Comparison of ENCODE assay signal across 8 cellular contexts in genomic region chr12:123365141-123365917, GRCh38. TPM values are rescaled to one million over a fixed set of nuclear protein-coding genes. Genes with fewer than 3 reads are reported as not detected.
A peak's percentile ranks its signal among the peaks of the same experiment; 100 is the strongest.
DNase-seq lines count a peak whose midpoint lies in the region; ATAC-seq and TF ChIP-seq lines count a peak whose summit lies in the region.

No MANE protein-coding gene starts in this region.

- H3F3A ChIP-seq in SK-N-SH (replicated peaks; ENCODE audit: insufficient read depth) = peaks cover 22% of the 10 kb centered on the region

- no peak for TF ChIP-seq EP300 in SK-N-SH (IDR thresholded peaks at IDR 0.05; ENCODE audit: borderline replicate concordance in 1 of 2, low read depth in 1 of 2, low read length in 1 of 2)

- peak; percentile 67 for TF ChIP-seq RAD21 in SK-N-SH (IDR thresholded peaks at IDR 0.05; ENCODE audit: low read length)

- 2% methylated on average over 32 of the region's 50 CpGs for WGBS in SK-N-SH (ENCODE audit: low lambda C conversion rate)
- WGBS in thyroid gland, 2 donors = 0 to 1% methylated on average over 19 to 21 of the region's 50 CpGs

- peak overlapping the region; percentile 98 for H3K27ac Mint-ChIP-seq in activated naive CD8-positive, alpha-beta T cell
- H3K27ac Mint-ChIP-seq in osteocyte (ENCODE audit: unreplicated experiment) = peak overlapping the region; percentile 96

- TF ChIP-seq POLR2A in GM10847 (IDR thresholded peaks at IDR 0.05; ENCODE audit: extremely low read depth, insufficient read length) (peak; percentile 49), thyroid gland (IDR thresholded peaks at IDR 0.05) (peak in 1 of 2 donors; percentile 85)

- POLR2A ChIA-PET in SK-N-SH (lab: Yijun Ruan, JAX) = interaction anchor here (0.5 to 2.6 kb wide), 10 partner anchors 19 to 1786 kb away, joined by 3 to 22 read pairs (median 4); partner anchors contain the start of genes DDX55, KMT5A, MPHOSPH9 and MTRFR

- peak overlapping the region; percentile 84 for H3K9ac ChIP-seq in SK-N-SH

- H3K9me3 ChIP-seq in SK-N-SH (no peaks in the 10 kb centered on the region), thyroid gland (no peaks in the 10 kb centered on the region)

- DNase-seq in NCI-H1048 (lab: John Stamatoyannopoulos, UW) = peak; percentile 96
- peak; percentile 97 for DNase-seq in SK-N-SH
- peak; percentile 92 to 99 (median 98) for DNase-seq in head of caudate nucleus
- DNase-seq in osteocyte (ENCODE audit: extremely low spot score, unreplicated experiment) = peak; percentile 99
- peak; percentile 99 for DNase-seq in thyroid gland

- H3K4me2 ChIP-seq in SK-N-SH = peak overlapping the region; percentile 89

- no peaks in the 10 kb centered on the region for H3K9me2 ChIP-seq in SK-N-SH

- intact Hi-C loops in head of caudate nucleus (cut with DNase I) = loop anchor here (2.0 kb wide), 1 partner anchor 23 kb away; no protein-coding TSS in a partner anchor
- intact Hi-C loops in thyroid gland (cut with DNase I) = no loop called here

- no peaks in the 10 kb centered on the region for H3K27me3 Mint-ChIP-seq in activated naive CD8-positive, alpha-beta T cell
- H3K27me3 Mint-ChIP-seq in osteocyte (ENCODE audit: unreplicated experiment) = no peaks in the 10 kb centered on the region

- H3K4me3 Mint-ChIP-seq in activated naive CD8-positive, alpha-beta T cell = peak overlapping the region; percentile 92
- H3K4me3 Mint-ChIP-seq in osteocyte (ENCODE audit: unreplicated experiment) = peak overlapping the region; percentile 84

- peak; percentile 66 for ATAC-seq in HG02588 (IDR thresholded peaks at IDR 0.05; ENCODE audit: unreplicated experiment)

- TF ChIP-seq CTCF in SK-N-SH (IDR thresholded peaks at IDR 0.05) = peak; percentile 84
- TF ChIP-seq CTCF in osteocyte (IDR thresholded peaks at IDR 0.05) = peak; percentile 81
- TF ChIP-seq CTCF in thyroid gland (IDR thresholded peaks at IDR 0.05) = peak; percentile 42 to 77 (median 68)

- no peaks in the 10 kb centered on the region; a peak in 2 of 4 replicates for H3K4me1 ChIP-seq in SK-N-SH (ENCODE audit: control insufficient read depth in 1 of 2, insufficient read depth in 2 of 2, low read depth in 1 of 2, low read length in 1 of 2)
- H3K4me1 ChIP-seq in thyroid gland = peaks cover 15 to 20% of the 10 kb centered on the region in 2 donors

- H3K79me2 ChIP-seq in SK-N-SH (ENCODE audit: insufficient read depth) = peaks cover 43% of the 10 kb centered on the region

- H3K9me3 Mint-ChIP-seq in activated naive CD8-positive, alpha-beta T cell (ENCODE audit: low read depth) = no peaks in the 10 kb centered on the region
- H3K9me3 Mint-ChIP-seq in osteocyte (ENCODE audit: unreplicated experiment) = no peaks in the 10 kb centered on the region

- CTCF ChIA-PET in SK-N-SH (lab: Yijun Ruan, JAX) = interaction anchor here (0.6 to 2.4 kb wide), 26 partner anchors 9 to 258 kb away, joined by 3 to 13 read pairs (median 4); partner anchors contain the start of genes KMT5A, RILPL1 and TMED2

- H2AFZ ChIP-seq in SK-N-SH (ENCODE audit: low read depth) = peak overlapping the region; percentile 84

- H4K20me1 ChIP-seq in SK-N-SH (ENCODE audit: insufficient read depth) = peaks cover 39% of the 10 kb centered on the region

- H3K27me3 ChIP-seq in SK-N-SH (ENCODE audit: insufficient read depth) (no peaks in the 10 kb centered on the region), thyroid gland (no peaks in the 10 kb centered on the region)

- peak overlapping the region; percentile 94 to 98 for H3K27ac ChIP-seq in SK-N-SH (ENCODE audit: low read depth in 2 of 2, low read length in 1 of 2)
- H3K27ac ChIP-seq in thyroid gland = peak overlapping the region; percentile 88 to 96 (median 91)

- peak overlapping the region; percentile 73 to 83 for H3K4me3 ChIP-seq in SK-N-SH (ENCODE audit: low read depth in 2 of 2, low read length in 1 of 2)
- H3K4me3 ChIP-seq in thyroid gland (replicated peaks in 1 of 3) = peak overlapping the region; percentile 35 to 92 (median 76)

- peaks cover 0 to 7% of the 10 kb centered on the region in 2 experiments for H3K36me3 ChIP-seq in SK-N-SH (replicated peaks in 1 of 2; ENCODE audit: control insufficient read depth in 1 of 2, insufficient read depth in 2 of 2, low read length in 1 of 2)
- no peaks in the 10 kb centered on the region for H3K36me3 ChIP-seq in thyroid gland

- H3K4me1 Mint-ChIP-seq in activated naive CD8-positive, alpha-beta T cell (ENCODE audit: low read depth) = peaks cover 23% of the 10 kb centered on the region
- peaks cover 18% of the 10 kb centered on the region for H3K4me1 Mint-ChIP-seq in osteocyte (ENCODE audit: unreplicated experiment)

- no peaks in the 10 kb centered on the region for H3K36me3 Mint-ChIP-seq in activated naive CD8-positive, alpha-beta T cell
- H3K36me3 Mint-ChIP-seq in osteocyte (ENCODE audit: unreplicated experiment) = no peaks in the 10 kb centered on the region

TF ChIP-seq in SK-N-SH, 30 proteins besides CTCF, POLR2A, EP300 and RAD21 (continues in another document):
- no peak for TF ChIP-seq TEAD4 (IDR thresholded peaks at IDR 0.05; ENCODE audit: borderline replicate concordance, insufficient read depth)
- TF ChIP-seq NRF1 (IDR thresholded peaks at IDR 0.05; ENCODE audit: low read depth, low read length) = peak; percentile 97
- TF ChIP-seq TAF1 (IDR thresholded peaks at IDR 0.05; ENCODE audit: borderline replicate concordance, low read depth, low read length) = peak; percentile 60
- TF ChIP-seq YY1 (IDR thresholded peaks at IDR 0.05; ENCODE audit: low read depth) = 0 out of 2 replicates have a peak, but pooled peaks have one; percentile 46
- peak; percentile 42 for TF ChIP-seq SMC3 (IDR thresholded peaks at IDR 0.05; ENCODE audit: low read depth, low read length)
- TF ChIP-seq RCOR1 (IDR thresholded peaks at IDR 0.05; ENCODE audit: low read length) = no peak
- TF ChIP-seq FOXJ3 (CRISPR knock-in tag; IDR thresholded peaks at IDR 0.05) = peak; percentile 51; the same call in 1 of the 2 replicates
- peak; percentile 71 for TF ChIP-seq MXI1 (IDR thresholded peaks at IDR 0.05; ENCODE audit: low read depth, low read length)
- TF ChIP-seq GATA2 (CRISPR knock-in tag; IDR thresholded peaks at IDR 0.05) = no peak
- TF ChIP-seq EZH2phosphoT487 (IDR thresholded peaks at IDR 0.05; ENCODE audit: borderline replicate concordance, low read depth) = no peak
- TF ChIP-seq USF2 (IDR thresholded peaks at IDR 0.05; ENCODE audit: borderline replicate concordance, low read depth, low read length) = peak; percentile 56
- peak; percentile 97 for TF ChIP-seq ZBTB33 (IDR thresholded peaks at IDR 0.05; ENCODE audit: borderline replicate concordance, low read depth)
- TF ChIP-seq SIN3A (IDR thresholded peaks at IDR 0.05; ENCODE audit: borderline replicate concordance, low read depth, low read length) = peak; percentile 60; the same call in 1 of the 2 replicates
- TF ChIP-seq MEF2A (IDR thresholded peaks at IDR 0.05; ENCODE audit: borderline replicate concordance, low read depth) = no peak
- TF ChIP-seq IRF3 (IDR thresholded peaks at IDR 0.05; ENCODE audit: low read depth, low read length) = no peak
- peak; percentile 76 for TF ChIP-seq MAX (IDR thresholded peaks at IDR 0.05; ENCODE audit: low read depth)
- no peak for TF ChIP-seq RXRA (IDR thresholded peaks at IDR 0.05; ENCODE audit: borderline replicate concordance, low read depth)
- TF ChIP-seq CHD2 (IDR thresholded peaks at IDR 0.05; ENCODE audit: low read length, partially characterized antibody) = peak; percentile 99
- TF ChIP-seq NFIC (IDR thresholded peaks at IDR 0.05; ENCODE audit: borderline replicate concordance) = no peak

RNA-seq across cellular contexts. Expression of gene SBNO1, which starts 0.7 kb away (rescaled TPM):
- 4.5 and 5.5 TPM in 2 replicates for polyA plus RNA-seq in SK-N-SH (2012; rRNA removed)
- polyA plus RNA-seq in SK-N-SH (2012; cell fraction: cytosol; rRNA removed) = 5.6 and 6.3 TPM in 2 replicates
- 5.0 and 8.3 TPM in 2 replicates for polyA plus RNA-seq in SK-N-SH (2012; cell fraction: nucleus; rRNA removed)
- total RNA-seq in osteocyte (34.8 and 36.0 TPM in 2 replicates), thyroid gland (10 to 100 TPM; 32.4 to 50.3 (median 42.9) TPM)

RNA-seq across cellular contexts. Expression of gene KMT5A, which starts 18.6 kb away (rescaled TPM):
- 29.7 and 37.6 TPM in 2 replicates for polyA plus RNA-seq in SK-N-SH (2012; rRNA removed)
- 35.6 and 36.4 TPM in 2 replicates for polyA plus RNA-seq in SK-N-SH (2012; cell fraction: cytosol; rRNA removed)
- 51.0 and 62.5 TPM in 2 replicates for polyA plus RNA-seq in SK-N-SH (2012; cell fraction: nucleus; rRNA removed)
- total RNA-seq in osteocyte (42.5 and 45.6 TPM in 2 replicates), thyroid gland (10 to 100 TPM; 51.3 to 83.0 (median 67.2) TPM)

Comparison
In these comparisons a context has a peak if more than half of its experiments do, and no peak if none do; other contexts are left out.
1. Peak in every context shown above with its lines: DNase-seq, ATAC-seq, H3K4me3 ChIP-seq and H3K27ac ChIP-seq.